23 cellular contexts compared by ENCODE assay signal in genomic region chr4:45741897-45742296, GRCh38.
DNase-seq lines count a peak whose midpoint lies in the region; ATAC-seq, FAIRE-seq and TF ChIP-seq lines count a peak whose summit lies in the region.
"Had no signal": no experiment of that assay in that cellular context is flagged by ENCODE, and none has a peak within 500 bp of the region (broad histone marks: within the 10 kb centered on the region; RNA-seq: fewer than 3 reads in every experiment).

No MANE protein-coding gene starts in this region.

- H3K4me3 ChIP-seq in kidney (ENCODE audit: low read length in 2 of 2), result no peak overlapping the region
- H3K4me3 ChIP-seq in BE2C (ENCODE audit: low read depth, low read length), result no peak overlapping the region
- H3K4me3 ChIP-seq: dorsolateral prefrontal cortex, gastroesophageal sphincter had no signal

- H3K27me3 ChIP-seq in BE2C, result no peaks in the 10 kb centered on the region
- H3K27me3 ChIP-seq: dorsolateral prefrontal cortex, gastroesophageal sphincter had no signal

- FAIRE-seq in kidney (lab: Jason Lieb, UNC), result no peak

- ATAC-seq in GM19023 (IDR thresholded peaks at IDR 0.05; ENCODE audit: unreplicated experiment), result no peak
- ATAC-seq: gastroesophageal sphincter; left ventricle myocardium superior; sciatic nerve; stimulated activated memory B cell treated with anti-CD40 and anti-IgM and Interleukin-4, amounts not matched to agents 10 μg/mL and 1 μg/mL and 100 μg/mL, for 72 hours had no signal

- H3K9me3 ChIP-seq in kidney (ENCODE audit: control insufficient read depth in 1 of 2, low read length in 2 of 2) (peaks cover 0 to 14% of the 10 kb centered on the region in 2 donors), BE2C (no peaks in the 10 kb centered on the region)

- H3K4me1 ChIP-seq in kidney (ENCODE audit: control insufficient read depth in 1 of 2, insufficient read depth in 1 of 2, low read depth in 1 of 2, low read length in 2 of 2), result no peaks in the 10 kb centered on the region
- no peaks in the 10 kb centered on the region for H3K4me1 ChIP-seq in BE2C
- H3K4me1 ChIP-seq: gastroesophageal sphincter had no signal

- H3K9ac ChIP-seq in kidney (ENCODE audit: low read length in 2 of 2), result no peak overlapping the region

- peak; percentile 28 for DNase-seq in HT1080 (ENCODE audit: low read depth)
- DNase-seq in SK-MEL-5 (ENCODE audit: low read depth, low spot score), result peak; percentile 44
- no peak for DNase-seq in kidney
- DNase-seq in stimulated activated CD4-positive, alpha-beta T cell treated with anti-CD3 and anti-CD28 coated beads, Interleukin-2, amount 100 ng/mL, for 24 hours, result no peak
- no peak for DNase-seq in BE2C
- DNase-seq in inferior parietal cortex (ENCODE audit: extremely low spot score), result no peak
- DNase-seq: activated CD4-positive, alpha-beta T cell treated with anti-CD3 and anti-CD28 coated beads, Interleukin-2, amount 50 U/mL, for 48 hours; activated T-cell treated with anti-CD3 and anti-CD28 coated beads for 4 hours; amygdala; CD4-positive, alpha-beta memory T cell; central memory CD4-positive, alpha-beta T cell; dorsolateral prefrontal cortex; erythroblast; Karpas-422; left ventricle myocardium superior; NCI-H1436; nucleus accumbens; T-helper 1 cell had no signal

- H3K27ac ChIP-seq in C4-2B, result no peak overlapping the region
- no peak overlapping the region for H3K27ac ChIP-seq in kidney (ENCODE audit: low read depth in 2 of 2, low read length in 2 of 2)
- H3K27ac ChIP-seq: dorsolateral prefrontal cortex, gastroesophageal sphincter had no signal

- TF ChIP-seq CTCF in C4-2B (conservative IDR thresholded peaks at IDR 0.05) (peak; percentile 40), kidney (IDR thresholded peaks at IDR 0.05; ENCODE audit: borderline replicate concordance, extremely low read depth, insufficient read depth) (peak; percentile 3), BE2C (IDR thresholded peaks at IDR 0.05; ENCODE audit: low read depth, low read length) (no peak)

- no peaks in the 10 kb centered on the region for H3K36me3 ChIP-seq in kidney (ENCODE audit: control insufficient read depth in 1 of 2, insufficient read depth in 2 of 2, low read length in 2 of 2)
- H3K36me3 ChIP-seq in BE2C, result no peaks in the 10 kb centered on the region
- H3K36me3 ChIP-seq: gastroesophageal sphincter had no signal

- in situ Hi-C loops in SK-MEL-5 (cut with HindIII; ENCODE audit: low pct_unique_long_range_greater_than_20kb, low sequenced_read_pairs), result no loop called here

- intact Hi-C loops in kidney (cut with DNase I), result no loop called here

Comparison
In these comparisons a context has a peak if more than half of its experiments do, and no peak if none do; other contexts are left out.
1. DNase-seq: peak in HT1080 (single experiment) and SK-MEL-5 (single experiment); none in kidney (single experiment), stimulated activated CD4-positive, alpha-beta T cell treated with anti-CD3 and anti-CD28 coated beads, Interleukin-2, amount 100 ng/mL, for 24 hours (0 of 2), BE2C (single experiment) and inferior parietal cortex (single experiment).